Comparison of ENCODE assay signal across 19 cellular contexts in genomic region chr5:1551913-1552312, GRCh38. TPM values are rescaled to one million over a fixed set of nuclear protein-coding genes. Genes with fewer than 3 reads are reported as not detected.
DNase-seq lines count a peak whose midpoint lies in the region; ATAC-seq and TF ChIP-seq lines count a peak whose summit lies in the region.
"Had no signal": no experiment of that assay in that cellular context is flagged by ENCODE, and none has a peak within 500 bp of the region (broad histone marks: within the 10 kb centered on the region; RNA-seq: fewer than 3 reads in every experiment).

No MANE protein-coding gene starts in this region.

- peaks cover 34% of the 10 kb centered on the region for H3K4me1 Mint-ChIP-seq in osteocyte (ENCODE audit: unreplicated experiment)
- no peaks in the 10 kb centered on the region for H3K4me1 Mint-ChIP-seq in activated CD8-positive, alpha-beta T cell treated with anti-CD3 and anti-CD28 coated beads for 36 hours (ENCODE audit: low read depth)
- H3K4me1 Mint-ChIP-seq: activated naive CD8-positive, alpha-beta T cell treated with anti-CD3 and anti-CD28 coated beads, Interleukin-2, amount 10 ng/mL, durations not matched to agents 7 days and 5 days; CD8-positive, alpha-beta memory T cell; stimulated activated effector memory CD8-positive, alpha-beta T cell treated with anti-CD3 and anti-CD28 coated beads, Interleukin-12 subunit alpha, Interleukin-12 subunit beta, amount 100 ng/mL, for 72 hours had no signal

- TF ChIP-seq CTCF in osteocyte (IDR thresholded peaks at IDR 0.05) = no peak
- TF ChIP-seq CTCF in activated CD8-positive, alpha-beta T cell treated with anti-CD3 and anti-CD28 coated beads for 36 hours (IDR thresholded peaks at IDR 0.05) = no peak

- ATAC-seq in esophagus mucosa (no peak), GM19455 (IDR thresholded peaks at IDR 0.05; ENCODE audit: unreplicated experiment) (no peak)
- ATAC-seq in activated CD8-positive, alpha-beta T cell treated with anti-CD3 and anti-CD28 coated beads for 36 hours = no peak
- ATAC-seq: stimulated activated effector memory CD8-positive, alpha-beta T cell treated with anti-CD3 and anti-CD28 coated beads, Interleukin-12 subunit alpha, Interleukin-12 subunit beta, amount 100 ng/mL, for 72 hours had no signal

- CTCF ChIA-PET in activated CD8-positive, alpha-beta T cell treated with anti-CD3 and anti-CD28 coated beads for 36 hours (lab: Charles Lee) = no interaction called here

- POLR2A ChIA-PET in activated CD8-positive, alpha-beta T cell treated with anti-CD3 and anti-CD28 coated beads for 36 hours (lab: Charles Lee) = no interaction called here

- intact Hi-C loops in activated CD8-positive, alpha-beta T cell treated with anti-CD3 and anti-CD28 coated beads for 36 hours (cut with micrococcal nuclease) = no loop called here

- H3K9me3 Mint-ChIP-seq in osteocyte (ENCODE audit: unreplicated experiment) = no peaks in the 10 kb centered on the region
- no peaks in the 10 kb centered on the region for H3K9me3 Mint-ChIP-seq in activated CD8-positive, alpha-beta T cell treated with anti-CD3 and anti-CD28 coated beads for 36 hours
- H3K9me3 Mint-ChIP-seq: activated naive CD8-positive, alpha-beta T cell treated with anti-CD3 and anti-CD28 coated beads, Interleukin-2, amount 10 ng/mL, durations not matched to agents 7 days and 5 days; CD8-positive, alpha-beta memory T cell; stimulated activated effector memory CD8-positive, alpha-beta T cell treated with anti-CD3 and anti-CD28 coated beads, Interleukin-12 subunit alpha, Interleukin-12 subunit beta, amount 100 ng/mL, for 72 hours had no signal

- peaks cover 68% of the 10 kb centered on the region for H3K27me3 Mint-ChIP-seq in osteocyte (ENCODE audit: unreplicated experiment)
- H3K27me3 Mint-ChIP-seq in activated CD8-positive, alpha-beta T cell treated with anti-CD3 and anti-CD28 coated beads for 36 hours = no peaks in the 10 kb centered on the region
- H3K27me3 Mint-ChIP-seq: activated naive CD8-positive, alpha-beta T cell treated with anti-CD3 and anti-CD28 coated beads, Interleukin-2, amount 10 ng/mL, durations not matched to agents 7 days and 5 days had no signal

- H3K4me3 Mint-ChIP-seq in osteocyte (ENCODE audit: unreplicated experiment) = no peak overlapping the region
- H3K4me3 Mint-ChIP-seq in activated CD8-positive, alpha-beta T cell treated with anti-CD3 and anti-CD28 coated beads for 36 hours = no peak overlapping the region
- H3K4me3 Mint-ChIP-seq: activated naive CD8-positive, alpha-beta T cell treated with anti-CD3 and anti-CD28 coated beads, Interleukin-2, amount 10 ng/mL, durations not matched to agents 7 days and 5 days; CD8-positive, alpha-beta memory T cell; stimulated activated effector memory CD8-positive, alpha-beta T cell treated with anti-CD3 and anti-CD28 coated beads, Interleukin-12 subunit alpha, Interleukin-12 subunit beta, amount 100 ng/mL, for 72 hours had no signal

- peak; percentile 20 for DNase-seq in 8988T
- DNase-seq in NCI-H1105 treated with DMSO at 0.1 percent for 48 hours (lab: John Stamatoyannopoulos, UW) = peak; percentile 34
- peak; percentile 38 for DNase-seq in ecto neural progenitor cell (ENCODE audit: low spot score)
- DNase-seq in osteocyte (ENCODE audit: extremely low spot score, unreplicated experiment) = peak; percentile 74
- DNase-seq in activated CD8-positive, alpha-beta T cell treated with anti-CD3 and anti-CD28 coated beads for 36 hours = no peak
- DNase-seq in superior temporal gyrus (ENCODE audit: extremely low spot score) = no peak
- DNase-seq: activated naive CD8-positive, alpha-beta T cell treated with anti-CD3 and anti-CD28 coated beads, Interleukin-2, amount 10 ng/mL, durations not matched to agents 7 days and 5 days; CD8-positive, alpha-beta memory T cell; dermis blood vessel endothelial cell; EL; GOT3; NCI-H146; NCI-H510A; stimulated activated CD4-positive, alpha-beta T cell treated with anti-CD3 and anti-CD28 coated beads, Interleukin-15, amount 100 ng/mL, for 24 hours; T-helper 1 cell had no signal

- no peak overlapping the region for H3K27ac Mint-ChIP-seq in osteocyte (ENCODE audit: unreplicated experiment)
- no peak overlapping the region for H3K27ac Mint-ChIP-seq in activated CD8-positive, alpha-beta T cell treated with anti-CD3 and anti-CD28 coated beads for 36 hours
- H3K27ac Mint-ChIP-seq: activated naive CD8-positive, alpha-beta T cell treated with anti-CD3 and anti-CD28 coated beads, Interleukin-2, amount 10 ng/mL, durations not matched to agents 7 days and 5 days; progenitor cell of endocrine pancreas; stimulated activated effector memory CD8-positive, alpha-beta T cell treated with anti-CD3 and anti-CD28 coated beads, Interleukin-12 subunit alpha, Interleukin-12 subunit beta, amount 100 ng/mL, for 72 hours had no signal

- no peaks in the 10 kb centered on the region for H3K36me3 Mint-ChIP-seq in osteocyte (ENCODE audit: unreplicated experiment)
- no peaks in the 10 kb centered on the region for H3K36me3 Mint-ChIP-seq in activated CD8-positive, alpha-beta T cell treated with anti-CD3 and anti-CD28 coated beads for 36 hours (ENCODE audit: low read depth)
- H3K36me3 Mint-ChIP-seq: activated naive CD8-positive, alpha-beta T cell treated with anti-CD3 and anti-CD28 coated beads, Interleukin-2, amount 10 ng/mL, durations not matched to agents 7 days and 5 days; CD8-positive, alpha-beta memory T cell; stimulated activated effector memory CD8-positive, alpha-beta T cell treated with anti-CD3 and anti-CD28 coated beads, Interleukin-12 subunit alpha, Interleukin-12 subunit beta, amount 100 ng/mL, for 72 hours had no signal

RNA-seq across cellular contexts. Expression of gene LPCAT1, which starts 28.2 kb away (rescaled TPM):
- total RNA-seq in osteocyte (37.9 and 39.9 TPM in 2 replicates), esophagus mucosa (15.0 TPM)
- total RNA-seq in activated CD8-positive, alpha-beta T cell treated with anti-CD3 and anti-CD28 coated beads for 36 hours = 10 to 100 TPM; 37.2 to 43.6 TPM

Comparison
In these comparisons a context has a peak if more than half of its experiments do, and no peak if none do; other contexts are left out.
1. DNase-seq: peak in 8988T (single experiment), NCI-H1105 treated with DMSO at 0.1 percent for 48 hours (single experiment), ecto neural progenitor cell (single experiment) and osteocyte (single experiment); none in activated CD8-positive, alpha-beta T cell treated with anti-CD3 and anti-CD28 coated beads for 36 hours (single experiment) and superior temporal gyrus (single experiment).